Comparison of ENCODE assay signal across 2 cellular contexts in the genomic region with DNA sequence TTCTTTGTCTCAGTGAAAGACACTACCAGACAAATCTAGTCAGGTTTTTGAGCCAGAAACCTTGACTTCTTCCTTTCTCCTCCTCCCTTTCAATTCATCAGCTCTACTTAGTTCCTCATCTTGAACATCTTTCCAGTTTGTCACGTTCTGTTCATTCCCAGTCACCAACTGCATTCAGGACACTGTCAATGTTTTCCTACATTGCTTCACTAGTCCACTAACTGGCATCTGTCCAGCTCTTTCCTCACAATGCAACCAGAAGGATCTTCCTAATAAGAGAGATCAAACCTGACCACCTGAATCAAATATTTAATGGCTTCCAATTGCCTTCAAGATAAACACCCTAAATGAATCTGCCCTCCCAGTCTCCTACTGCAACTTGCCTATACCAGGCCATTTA.
TF ChIP-seq lines count a peak whose summit lies in the region.

No MANE protein-coding gene starts in this region.

TF ChIP-seq in IMR-90, 13 proteins besides CTCF, POLR2A, EP300 and RAD21 (continued from another document):
- TF ChIP-seq, protein P1, sequence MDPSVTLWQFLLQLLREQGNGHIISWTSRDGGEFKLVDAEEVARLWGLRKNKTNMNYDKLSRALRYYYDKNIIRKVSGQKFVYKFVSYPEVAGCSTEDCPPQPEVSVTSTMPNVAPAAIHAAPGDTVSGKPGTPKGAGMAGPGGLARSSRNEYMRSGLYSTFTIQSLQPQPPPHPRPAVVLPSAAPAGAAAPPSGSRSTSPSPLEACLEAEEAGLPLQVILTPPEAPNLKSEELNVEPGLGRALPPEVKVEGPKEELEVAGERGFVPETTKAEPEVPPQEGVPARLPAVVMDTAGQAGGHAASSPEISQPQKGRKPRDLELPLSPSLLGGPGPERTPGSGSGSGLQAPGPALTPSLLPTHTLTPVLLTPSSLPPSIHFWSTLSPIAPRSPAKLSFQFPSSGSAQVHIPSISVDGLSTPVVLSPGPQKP (IDR thresholded peaks at IDR 0.05; ENCODE audit: borderline replicate concordance, low read depth, low read length), result no peak
- TF ChIP-seq CEBPB (IDR thresholded peaks at IDR 0.05; ENCODE audit: low read depth, low read length), result peak; percentile 11; the same call in 1 of the 2 replicates

TF ChIP-seq in SK-N-SH treated with all-trans-retinoic acid at 6 μM for 48 hours, 23 proteins besides CTCF, POLR2A, EP300 and RAD21 (continued from another document):
- TF ChIP-seq, protein P2, sequence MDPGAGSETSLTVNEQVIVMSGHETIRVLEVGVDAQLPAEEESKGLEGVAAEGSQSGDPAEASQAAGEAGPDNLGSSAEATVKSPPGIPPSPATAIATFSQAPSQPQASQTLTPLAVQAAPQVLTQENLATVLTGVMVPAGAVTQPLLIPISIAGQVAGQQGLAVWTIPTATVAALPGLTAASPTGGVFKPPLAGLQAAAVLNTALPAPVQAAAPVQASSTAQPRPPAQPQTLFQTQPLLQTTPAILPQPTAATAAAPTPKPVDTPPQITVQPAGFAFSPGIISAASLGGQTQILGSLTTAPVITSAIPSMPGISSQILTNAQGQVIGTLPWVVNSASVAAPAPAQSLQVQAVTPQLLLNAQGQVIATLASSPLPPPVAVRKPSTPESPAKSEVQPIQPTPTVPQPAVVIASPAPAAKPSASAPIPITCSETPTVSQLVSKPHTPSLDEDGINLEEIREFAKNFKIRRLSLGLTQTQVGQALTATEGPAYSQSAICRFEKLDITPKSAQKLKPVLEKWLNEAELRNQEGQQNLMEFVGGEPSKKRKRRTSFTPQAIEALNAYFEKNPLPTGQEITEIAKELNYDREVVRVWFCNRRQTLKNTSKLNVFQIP (CRISPR knock-in tag; IDR thresholded peaks at IDR 0.05; ENCODE audit: borderline replicate concordance, low read depth), result no peak
- no peak for TF ChIP-seq OSR1 (CRISPR knock-in tag; IDR thresholded peaks at IDR 0.05)
- no peak for TF ChIP-seq RARB (CRISPR knock-in tag; IDR thresholded peaks at IDR 0.05)
- no peak for TF ChIP-seq ZNF565 (CRISPR knock-in tag; conservative IDR thresholded peaks at IDR 0.05; ENCODE audit: low read depth)
- TF ChIP-seq ZFP30 (CRISPR knock-in tag; IDR thresholded peaks at IDR 0.05), result no peak
- no peak for TF ChIP-seq GLIS3 (CRISPR knock-in tag; IDR thresholded peaks at IDR 0.05)
